26 cellular contexts compared by ENCODE assay signal in the genomic region with DNA sequence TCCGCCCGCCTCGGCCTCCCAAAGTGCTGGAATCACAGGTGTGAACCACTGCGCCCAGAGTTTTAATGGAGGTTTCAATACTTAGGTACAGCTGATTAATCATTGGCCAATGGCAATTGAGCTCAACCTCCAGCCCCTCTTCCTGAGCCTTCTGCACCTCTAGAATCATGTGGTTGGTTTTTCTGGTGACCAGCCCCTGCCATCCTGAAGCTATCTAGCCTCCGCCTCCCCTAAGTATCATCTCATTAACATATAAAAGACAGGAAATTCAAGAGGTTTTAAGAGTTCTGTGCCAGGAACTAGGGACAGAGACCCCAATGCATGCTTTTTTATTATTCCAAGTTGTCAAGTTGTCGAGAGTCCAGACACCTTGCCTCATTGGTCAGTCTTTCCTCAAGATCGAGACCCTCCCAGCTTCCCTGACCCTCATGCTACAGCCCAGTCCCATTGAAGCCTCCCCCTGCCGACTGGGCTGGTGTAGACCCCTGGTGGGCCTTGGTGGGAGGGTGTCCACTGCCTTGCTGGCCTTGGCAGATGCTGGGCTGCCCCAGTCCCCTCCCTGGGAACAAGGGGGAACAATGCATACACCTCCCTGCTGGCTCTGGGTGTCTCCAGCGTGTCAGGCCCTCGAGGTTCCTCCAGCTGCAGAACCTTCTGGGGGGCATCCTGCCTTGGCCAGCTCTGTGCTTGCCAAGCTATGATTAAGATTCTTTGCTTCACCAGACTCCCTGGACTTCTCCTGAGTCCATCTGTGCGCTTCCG.
"Had no signal": no experiment of that assay in that cellular context is flagged by ENCODE, and none has a peak within 500 bp of the region (broad histone marks: within the 10 kb centered on the region; RNA-seq: fewer than 3 reads in every experiment).

No MANE protein-coding gene starts in this region.

- H3K4me2 ChIP-seq: hepatocyte had no signal

- H3K27ac Mint-ChIP-seq: activated naive CD8-positive, alpha-beta T cell treated with anti-CD3 and anti-CD28 coated beads, Interleukin-2, amount 50 U/mL, for 24 hours; mesothelial cell of epicardium; stimulated activated effector memory CD8-positive, alpha-beta T cell treated with anti-CD3 and anti-CD28 coated beads, Interleukin-12 subunit alpha, Interleukin-12 subunit beta, amount 100 ng/mL, for 72 hours; T-cell had no signal

- H2AFZ ChIP-seq: hepatocyte had no signal

- H3K36me3 ChIP-seq: brain microvascular endothelial cell, pancreas, upper lobe of left lung had no signal

- H3K4me1 ChIP-seq: foreskin keratinocyte, pancreas, testis had no signal

- H3K79me2 ChIP-seq: hepatocyte had no signal

- H3K4me1 Mint-ChIP-seq: activated naive CD4-positive, alpha-beta T cell treated with anti-CD3 and anti-CD28 coated beads, Interleukin-2, amount 10 ng/mL, durations not matched to agents 7 days and 5 days; activated naive CD8-positive, alpha-beta T cell treated with anti-CD3 and anti-CD28 coated beads, Interleukin-2, amount 50 U/mL, for 24 hours; stimulated activated effector memory CD8-positive, alpha-beta T cell treated with anti-CD3 and anti-CD28 coated beads, Interleukin-12 subunit alpha, Interleukin-12 subunit beta, amount 100 ng/mL, for 72 hours had no signal

- DNase-seq: activated CD4-positive, alpha-beta T cell treated with anti-CD3 and anti-CD28 coated beads, Interleukin-2, amount 50 U/mL, for 1 hour; activated CD4-positive, CD25-positive, alpha-beta regulatory T cell treated with anti-CD3 and anti-CD28 coated beads, Interleukin-2, amount 50 U/mL, for 72 hours; activated CD8-positive, alpha-beta memory T cell treated with anti-CD3 and anti-CD28 coated beads, Interleukin-2, amount 50 U/mL, for 4 hours; activated effector memory CD4-positive, alpha-beta T cell treated with Interleukin-2 at 50 U/mL for 16 hours; activated naive CD4-positive, alpha-beta T cell treated with anti-CD3 and anti-CD28 coated beads, Interleukin-2, amount 10 ng/mL, durations not matched to agents 7 days and 5 days; activated naive CD8-positive, alpha-beta T cell treated with anti-CD3 and anti-CD28 coated beads, Interleukin-2, amount 50 U/mL, for 24 hours; activated T-cell treated with anti-CD3 and anti-CD28 coated beads, Interleukin-2, amount 50 U/mL, for 4 hours; anterior cingulate cortex; brain microvascular endothelial cell; central memory CD4-positive, alpha-beta T cell; foreskin keratinocyte; left colon; pancreas; stimulated activated CD4-positive, alpha-beta T cell treated with anti-CD3 and anti-CD28 coated beads, Interleukin-4, amount 100 ng/mL, for 24 hours; T-cell; testis; upper lobe of left lung had no signal

- FAIRE-seq: colon, islet of Langerhans, pancreas had no signal

- H3K4me3 ChIP-seq: hepatocyte, lung, pancreas, smooth muscle cell, testis, upper lobe of left lung had no signal

- H3K27me3 Mint-ChIP-seq: activated naive CD4-positive, alpha-beta T cell treated with anti-CD3 and anti-CD28 coated beads, Interleukin-2, amount 10 ng/mL, durations not matched to agents 7 days and 5 days had no signal

- H3K9me3 ChIP-seq: pancreas, testis had no signal

- H3K9me3 Mint-ChIP-seq: activated naive CD4-positive, alpha-beta T cell treated with anti-CD3 and anti-CD28 coated beads, Interleukin-2, amount 10 ng/mL, durations not matched to agents 7 days and 5 days; activated naive CD8-positive, alpha-beta T cell treated with anti-CD3 and anti-CD28 coated beads, Interleukin-2, amount 50 U/mL, for 24 hours; activated T-cell treated with anti-CD3 and anti-CD28 coated beads, Interleukin-2, amount 50 U/mL, for 4 hours; mesothelial cell of epicardium; neural crest cell; stimulated activated effector memory CD8-positive, alpha-beta T cell treated with anti-CD3 and anti-CD28 coated beads, Interleukin-12 subunit alpha, Interleukin-12 subunit beta, amount 100 ng/mL, for 72 hours had no signal

- H3K27me3 ChIP-seq: brain microvascular endothelial cell, foreskin keratinocyte, hepatocyte, pancreas, testis, upper lobe of left lung had no signal

- H3K4me3 Mint-ChIP-seq: activated naive CD4-positive, alpha-beta T cell treated with anti-CD3 and anti-CD28 coated beads, Interleukin-2, amount 10 ng/mL, durations not matched to agents 7 days and 5 days; activated naive CD8-positive, alpha-beta T cell treated with anti-CD3 and anti-CD28 coated beads, Interleukin-2, amount 50 U/mL, for 24 hours; activated T-cell treated with anti-CD3 and anti-CD28 coated beads, Interleukin-2, amount 50 U/mL, for 4 hours; mesothelial cell of epicardium; neural crest cell; stimulated activated effector memory CD8-positive, alpha-beta T cell treated with anti-CD3 and anti-CD28 coated beads, Interleukin-12 subunit alpha, Interleukin-12 subunit beta, amount 100 ng/mL, for 72 hours; T-cell had no signal

- H3K36me3 Mint-ChIP-seq: activated naive CD4-positive, alpha-beta T cell treated with anti-CD3 and anti-CD28 coated beads, Interleukin-2, amount 10 ng/mL, durations not matched to agents 7 days and 5 days; mesothelial cell of epicardium; stimulated activated effector memory CD8-positive, alpha-beta T cell treated with anti-CD3 and anti-CD28 coated beads, Interleukin-12 subunit alpha, Interleukin-12 subunit beta, amount 100 ng/mL, for 72 hours; T-cell had no signal

- ATAC-seq: activated naive CD8-positive, alpha-beta T cell treated with anti-CD3 and anti-CD28 coated beads, Interleukin-2, amount 50 U/mL, for 24 hours; activated T-cell treated with anti-CD3 and anti-CD28 coated beads, Interleukin-2, amount 50 U/mL, for 4 hours; foreskin keratinocyte; left colon; pancreas; sciatic nerve; stimulated activated effector memory CD8-positive, alpha-beta T cell treated with anti-CD3 and anti-CD28 coated beads, Interleukin-12 subunit alpha, Interleukin-12 subunit beta, amount 100 ng/mL, for 72 hours; T-cell had no signal

- H3K27ac ChIP-seq: brain microvascular endothelial cell, foreskin keratinocyte, hepatocyte, pancreas, testis, upper lobe of left lung had no signal
